13 cellular contexts compared by ENCODE assay signal in genomic region chr17:46027326-46028325, GRCh38. TPM values are rescaled to one million over a fixed set of nuclear protein-coding genes. Genes with fewer than 3 reads are reported as not detected.
DNase-seq lines count a peak whose midpoint lies in the region; ATAC-seq, FAIRE-seq and TF ChIP-seq lines count a peak whose summit lies in the region.
"Had no signal": no experiment of that assay in that cellular context is flagged by ENCODE, and none has a peak within 500 bp of the region (broad histone marks: within the 10 kb centered on the region; RNA-seq: fewer than 3 reads in every experiment).

No MANE protein-coding gene starts in this region.

- peaks cover 0 to 3% (median 0%) of the 10 kb centered on the region in 8 donors for H3K9me3 Mint-ChIP-seq in CD4-positive, alpha-beta memory T cell
- no peaks in the 10 kb centered on the region for H3K9me3 Mint-ChIP-seq in HFFc6
- no peaks in the 10 kb centered on the region for H3K9me3 Mint-ChIP-seq in activated naive CD8-positive, alpha-beta T cell treated with anti-CD3 and anti-CD28 coated beads, Interleukin-2, amount 10 ng/mL, durations not matched to agents 7 days and 5 days

- ATAC-seq in activated naive CD8-positive, alpha-beta T cell treated with anti-CD3 and anti-CD28 coated beads, Interleukin-2, amount 10 ng/mL, durations not matched to agents 7 days and 5 days (ENCODE audit: low read depth), result no peak
- ATAC-seq in GM21825 (IDR thresholded peaks at IDR 0.05; ENCODE audit: unreplicated experiment), result no peak

- peaks cover 9% of the 10 kb centered on the region for H3K4me1 ChIP-seq in CD4-positive, alpha-beta memory T cell (ENCODE audit: insufficient read depth, low read length)
- peaks cover 0 to 2% of the 10 kb centered on the region in 2 donors for H3K4me1 ChIP-seq in mucosa of rectum (ENCODE audit: control insufficient read depth in 2 of 2, insufficient read depth in 2 of 2, low read length in 2 of 2)
- H3K4me1 ChIP-seq in effector memory CD4-positive, alpha-beta T cell (ENCODE audit: control insufficient read depth, insufficient read depth, low read length, poor library complexity, severe bottlenecking), result no peaks in the 10 kb centered on the region

- H3K9me3 ChIP-seq in CD4-positive, alpha-beta memory T cell (ENCODE audit: control insufficient read depth in 1 of 2, low read length in 2 of 2), result no peaks in the 10 kb centered on the region
- no peaks in the 10 kb centered on the region for H3K9me3 ChIP-seq in mucosa of rectum (ENCODE audit: control insufficient read depth in 2 of 2, low read length in 2 of 2)
- H3K9me3 ChIP-seq in effector memory CD4-positive, alpha-beta T cell (ENCODE audit: control insufficient read depth, low read length), result no peaks in the 10 kb centered on the region

- H3K4me3 Mint-ChIP-seq in CD4-positive, alpha-beta memory T cell, result no peak overlapping the region
- no peak overlapping the region for H3K4me3 Mint-ChIP-seq in HFFc6
- H3K4me3 Mint-ChIP-seq in activated naive CD8-positive, alpha-beta T cell treated with anti-CD3 and anti-CD28 coated beads, Interleukin-2, amount 10 ng/mL, durations not matched to agents 7 days and 5 days, result no peak overlapping the region

- H3K4me1 Mint-ChIP-seq in CD4-positive, alpha-beta memory T cell, result peaks cover 9 to 24% (median 15%) of the 10 kb centered on the region in 4 donors
- H3K4me1 Mint-ChIP-seq in HFFc6 (ENCODE audit: low read depth), result no peaks in the 10 kb centered on the region
- peaks cover 11% of the 10 kb centered on the region for H3K4me1 Mint-ChIP-seq in activated naive CD8-positive, alpha-beta T cell treated with anti-CD3 and anti-CD28 coated beads, Interleukin-2, amount 10 ng/mL, durations not matched to agents 7 days and 5 days

- peaks cover 24 to 53% of the 10 kb centered on the region in 2 donors for H3K36me3 Mint-ChIP-seq in CD4-positive, alpha-beta memory T cell
- H3K36me3 Mint-ChIP-seq in HFFc6 (ENCODE audit: low read depth), result peaks cover 31% of the 10 kb centered on the region
- H3K36me3 Mint-ChIP-seq in activated naive CD8-positive, alpha-beta T cell treated with anti-CD3 and anti-CD28 coated beads, Interleukin-2, amount 10 ng/mL, durations not matched to agents 7 days and 5 days, result peaks cover 15% of the 10 kb centered on the region

- FAIRE-seq in frontal cortex (lab: Jason Lieb, UNC), result no peak
- FAIRE-seq: urothelium cell line had no signal

- H3K27ac ChIP-seq in CD4-positive, alpha-beta memory T cell (ENCODE audit: low read depth, low read length), result no peak overlapping the region
- H3K27ac ChIP-seq in mucosa of rectum (ENCODE audit: low read depth in 2 of 2, low read length in 2 of 2), result peak overlapping the region; percentile 6 to 38
- H3K27ac ChIP-seq in effector memory CD4-positive, alpha-beta T cell (ENCODE audit: insufficient read depth, low read length, poor library complexity, severe bottlenecking), result no peak overlapping the region
- H3K27ac ChIP-seq: epithelial cell of prostate had no signal

- no peak overlapping the region for H3K4me3 ChIP-seq in CD4-positive, alpha-beta memory T cell (ENCODE audit: low read length in 2 of 2)
- H3K4me3 ChIP-seq in mucosa of rectum (ENCODE audit: low read length in 2 of 2), result no peak overlapping the region
- no peak overlapping the region for H3K4me3 ChIP-seq in effector memory CD4-positive, alpha-beta T cell (ENCODE audit: insufficient read depth, low read depth, low read length, poor library complexity, severe bottlenecking)

- no peak for TF ChIP-seq CTCF in HFFc6 (IDR thresholded peaks at IDR 0.05)

- peak overlapping the region in 6 of 7 donors; percentile 38 to 86 (median 58) for H3K27ac Mint-ChIP-seq in CD4-positive, alpha-beta memory T cell
- peak overlapping the region; percentile 18; the same call in 1 of the 2 replicates for H3K27ac Mint-ChIP-seq in HFFc6
- peak overlapping the region; percentile 34 for H3K27ac Mint-ChIP-seq in activated naive CD8-positive, alpha-beta T cell treated with anti-CD3 and anti-CD28 coated beads, Interleukin-2, amount 10 ng/mL, durations not matched to agents 7 days and 5 days

- H3K36me3 ChIP-seq in CD4-positive, alpha-beta memory T cell (ENCODE audit: insufficient read depth, low read length), result peaks cover 40% of the 10 kb centered on the region
- H3K36me3 ChIP-seq in mucosa of rectum (ENCODE audit: control insufficient read depth in 2 of 2, insufficient read depth in 2 of 2, low read length in 2 of 2), result peaks cover 39 to 58% of the 10 kb centered on the region in 2 donors
- H3K36me3 ChIP-seq in effector memory CD4-positive, alpha-beta T cell (ENCODE audit: control insufficient read depth, insufficient read depth, low read length), result peaks cover 40% of the 10 kb centered on the region

- no peaks in the 10 kb centered on the region for H3K27me3 ChIP-seq in CD4-positive, alpha-beta memory T cell (ENCODE audit: insufficient read depth, low read length)
- H3K27me3 ChIP-seq in mucosa of rectum (ENCODE audit: control insufficient read depth in 2 of 2, insufficient read depth in 2 of 2, low read length in 2 of 2), result no peaks in the 10 kb centered on the region
- H3K27me3 ChIP-seq in effector memory CD4-positive, alpha-beta T cell (replicated peaks; ENCODE audit: control insufficient read depth, insufficient read depth, low read length, poor library complexity, severe bottlenecking), result no peaks in the 10 kb centered on the region

- POLR2A ChIA-PET in CD4-positive, alpha-beta memory T cell (lab: Charles Lee; ENCODE audit: partially characterized antibody), result no interaction called here
- POLR2A ChIA-PET in activated naive CD8-positive, alpha-beta T cell treated with anti-CD3 and anti-CD28 coated beads, Interleukin-2, amount 10 ng/mL, durations not matched to agents 7 days and 5 days (lab: Charles Lee), result no interaction called here

- no peak for DNase-seq in CD4-positive, alpha-beta memory T cell
- DNase-seq in HFFc6, result no peak
- no peak for DNase-seq in activated naive CD8-positive, alpha-beta T cell treated with anti-CD3 and anti-CD28 coated beads, Interleukin-2, amount 10 ng/mL, durations not matched to agents 7 days and 5 days
- no peak for DNase-seq in anterior cingulate cortex (lab: John Stamatoyannopoulos, UW)
- DNase-seq in effector memory CD4-positive, alpha-beta T cell, result no peak
- DNase-seq in frontal cortex (ENCODE audit: low spot score in 2 of 2), result no peak
- DNase-seq: activated gamma-delta T cell; NK-92 treated with Interleukin-12 subunit alpha and Interleukin-12 subunit beta, amount 100 ng/mL, for 24 hours had no signal

- H3K27me3 Mint-ChIP-seq in CD4-positive, alpha-beta memory T cell, result no peaks in the 10 kb centered on the region
- H3K27me3 Mint-ChIP-seq in HFFc6 (ENCODE audit: insufficient read depth), result peaks cover 6% of the 10 kb centered on the region
- H3K27me3 Mint-ChIP-seq in activated naive CD8-positive, alpha-beta T cell treated with anti-CD3 and anti-CD28 coated beads, Interleukin-2, amount 10 ng/mL, durations not matched to agents 7 days and 5 days, result no peaks in the 10 kb centered on the region

- CTCF ChIA-PET in CD4-positive, alpha-beta memory T cell (lab: Charles Lee; ENCODE audit: partially characterized antibody), result interaction anchor here (0.6 to 1.2 kb wide), 3 partner anchors 10 to 117 kb away, joined by 3 to 4 read pairs (median 4); no protein-coding TSS in a partner anchor

- intact Hi-C loops in CD4-positive, alpha-beta memory T cell (cut with micrococcal nuclease), result no loop called here

- H3K9ac ChIP-seq in mucosa of rectum (ENCODE audit: low read depth in 1 of 2, low read length in 2 of 2), result no peak overlapping the region

RNA-seq across cellular contexts. Expression of gene STH, which starts 28.6 kb away (rescaled TPM):
- not detected for total RNA-seq in CD4-positive, alpha-beta memory T cell
- polyA plus RNA-seq in CD4-positive, alpha-beta memory T cell, result not detected
- not detected for total RNA-seq in HFFc6 (2021; fragmentation: NEBNext Ultra II Directional; extraction: Animal tissue kit (Norgen Biotek cat#: 25700))
- not detected for total RNA-seq in activated naive CD8-positive, alpha-beta T cell treated with anti-CD3 and anti-CD28 coated beads, Interleukin-2, amount 10 ng/mL, durations not matched to agents 7 days and 5 days
- total RNA-seq in frontal cortex, result 2.0 TPM
- total RNA-seq: posterior vena cava had no signal

Comparison
In these comparisons a context has a peak if more than half of its experiments do, and no peak if none do; other contexts are left out.
1. H3K27ac ChIP-seq: peak in mucosa of rectum (2 of 2); none in CD4-positive, alpha-beta memory T cell (single experiment) and effector memory CD4-positive, alpha-beta T cell (single experiment).
2. Peak in every context shown above with its lines, with median percentiles within 50 percentile points of each other: H3K27ac Mint-ChIP-seq.